ENCODE assay signal across 1 cellular context in genomic region chr2:213920014-213920413, GRCh38.
TF ChIP-seq lines count a peak whose summit lies in the region.

No MANE protein-coding gene starts in this region.

TF ChIP-seq in GM12878, 131 proteins besides CTCF, POLR2A, EP300 and RAD21 (continued from another document):
- TF ChIP-seq E2F8 (IDR thresholded peaks at IDR 0.05; ENCODE audit: low read depth, partially characterized antibody), result no peak
